9 cellular contexts compared by ENCODE assay signal in genomic region chr2:161199885-161200284, GRCh38. TPM values are rescaled to one million over a fixed set of nuclear protein-coding genes. Genes with fewer than 3 reads are reported as not detected.
DNase-seq lines count a peak whose midpoint lies in the region; ATAC-seq and TF ChIP-seq lines count a peak whose summit lies in the region.
"Had no signal": no experiment of that assay in that cellular context is flagged by ENCODE, and none has a peak within 500 bp of the region (broad histone marks: within the 10 kb centered on the region; RNA-seq: fewer than 3 reads in every experiment).

No MANE protein-coding gene starts in this region.

- H3K36me3 Mint-ChIP-seq in nephron progenitor cell (ENCODE audit: low read depth): peaks cover 37% of the 10 kb centered on the region

- ATAC-seq in GM18909 (IDR thresholded peaks at IDR 0.05; ENCODE audit: poor library complexity, unreplicated experiment) (peak; percentile 73), HG02623 (IDR thresholded peaks at IDR 0.05; ENCODE audit: unreplicated experiment) (peak; percentile 79)

- DNase-seq in NAMALWA (ENCODE audit: low spot score) (peak; percentile 69), nephron progenitor cell (no peak), SJCRH30 (no peak), NCI-H510A (lab: John Stamatoyannopoulos, UW) (no peak), NCI-H2029 (lab: John Stamatoyannopoulos, UW) (no peak), HuH-7.5 (ENCODE audit: low spot score) (no peak)
- DNase-seq: NCI-H187 treated with DMSO at 0.1 percent for 48 hours had no signal

- no peaks in the 10 kb centered on the region; the same call in 1 of the 2 replicates for H3K4me1 ChIP-seq in SJCRH30

- H3K27me3 Mint-ChIP-seq in nephron progenitor cell (ENCODE audit: low read depth, poor library complexity): no peaks in the 10 kb centered on the region

- no peak overlapping the region for H3K4me3 Mint-ChIP-seq in nephron progenitor cell

- no peaks in the 10 kb centered on the region for H3K9me3 ChIP-seq in SJCRH30 (replicated peaks)

- H3K27me3 ChIP-seq in SJCRH30: no peaks in the 10 kb centered on the region

- no peak overlapping the region for H3K27ac ChIP-seq in SJCRH30

- H3K4me3 ChIP-seq in SJCRH30: no peak overlapping the region

- H3K9me3 Mint-ChIP-seq in nephron progenitor cell: no peaks in the 10 kb centered on the region

- no peaks in the 10 kb centered on the region for H3K4me1 Mint-ChIP-seq in nephron progenitor cell

- peak overlapping the region; percentile 64 for H3K27ac Mint-ChIP-seq in nephron progenitor cell

- no peak for TF ChIP-seq CTCF in nephron progenitor cell (IDR thresholded peaks at IDR 0.05)

- peaks cover 11% of the 10 kb centered on the region; the same call in 1 of the 2 replicates for H3K36me3 ChIP-seq in SJCRH30

RNA-seq across cellular contexts. Expression of gene TANK, which starts 39.7 kb away (rescaled TPM):
- total RNA-seq in SJCRH30 (2014; rRNA removed; shearing (Covaris generic)): 33.9 and 45.2 TPM in 2 replicates
